In the genomic region with DNA sequence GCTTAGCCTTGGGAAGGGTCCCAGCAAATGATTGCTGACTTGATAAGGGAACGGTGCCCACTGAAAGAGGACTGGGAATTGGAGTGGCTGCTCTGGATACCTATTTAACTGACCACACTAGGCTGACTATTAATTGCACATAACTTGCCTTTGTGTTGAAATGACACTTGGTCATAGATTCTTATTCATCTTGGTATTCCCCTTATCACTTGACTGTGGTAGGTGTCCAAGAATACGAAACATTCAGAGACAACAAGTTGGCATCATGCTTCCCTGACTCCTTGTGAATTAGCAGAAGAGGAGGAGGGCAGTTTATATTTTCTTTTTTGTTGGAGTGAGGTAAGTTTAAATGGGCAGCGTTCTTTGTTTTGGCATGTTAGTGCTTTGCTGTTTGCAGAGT, we compare ENCODE assay signal across 28 cellular contexts. TPM values are rescaled to one million over a fixed set of nuclear protein-coding genes. Genes with fewer than 3 reads are reported as not detected.
DNase-seq lines count a peak whose midpoint lies in the region; ATAC-seq and TF ChIP-seq lines count a peak whose summit lies in the region.
"Had no signal": no experiment of that assay in that cellular context is flagged by ENCODE, and none has a peak within 500 bp of the region (broad histone marks: within the 10 kb centered on the region; RNA-seq: fewer than 3 reads in every experiment).

No MANE protein-coding gene starts in this region.

- intact Hi-C loops in sciatic nerve (cut with DNase I) = no loop called here

- peak overlapping the region; percentile 58 for H3K27ac ChIP-seq in substantia nigra (ENCODE audit: low read depth, low read length, poor library complexity, severe bottlenecking)
- H3K27ac ChIP-seq: upper lobe of left lung had no signal

- TF ChIP-seq CTCF in LNCaP clone FGC (IDR thresholded peaks at IDR 0.05; ENCODE audit: control insufficient read depth, extremely low read depth, insufficient read depth) (no peak), cardiac fibroblast (IDR thresholded peaks at IDR 0.05; ENCODE audit: low read depth, low read length) (no peak)

- peak; percentile 52 for DNase-seq in LNCaP clone FGC (ENCODE audit: low read depth)
- peak; percentile 39 to 58 for DNase-seq in cardiac fibroblast (ENCODE audit: low read depth in 2 of 2)
- peak; percentile 35 for DNase-seq in kidney glomerular epithelial cell (lab: John Stamatoyannopoulos, UW)
- DNase-seq in substantia nigra (lab: John Stamatoyannopoulos, UW) = no peak
- no peak for DNase-seq in NCI-H2196 (lab: John Stamatoyannopoulos, UW; ENCODE audit: unreplicated experiment)
- no peak for DNase-seq in sciatic nerve (ENCODE audit: low spot score)
- DNase-seq: activated B cell treated with CpG ODN at 0.5 μM for 24 hours; activated CD4-positive, alpha-beta memory T cell treated with anti-CD3 and anti-CD28 coated beads, Interleukin-2, amount 10 ng/mL, durations not matched to agents 7 days and 5 days; activated T-cell treated with anti-CD3 and anti-CD28 coated beads for 4 hours; CD8-positive, alpha-beta memory T cell; cortex of kidney; DMS79; foreskin melanocyte; mesendoderm; naive thymus-derived CD4-positive, alpha-beta T cell; NCI-H1105 treated with DMSO at 0.1 percent for 48 hours; NCI-H2107; NCI-H524; posterior cingulate gyrus; RPMI8226; small intestine; stimulated activated CD4-positive, alpha-beta T cell treated with anti-CD3 and anti-CD28 coated beads, Interleukin-2, amount 100 ng/mL, for 48 hours; stimulated activated naive CD8-positive, alpha-beta T cell treated with anti-CD3 and anti-CD28 coated beads, Interleukin-15, Interleukin-2, amounts not matched to agents 100 U/mL and 50 U/mL, for 24 hours; T-helper 9 cell had no signal

- ATAC-seq in GM21529 (IDR thresholded peaks at IDR 0.05; ENCODE audit: unreplicated experiment) = no peak
- no peak for ATAC-seq in sciatic nerve
- ATAC-seq: naive thymus-derived CD4-positive, alpha-beta T cell; SK-N-SH treated with all-trans-retinoic acid at 6 μM for 48 hours; stimulated activated naive CD8-positive, alpha-beta T cell treated with anti-CD3 and anti-CD28 coated beads, Interleukin-15, Interleukin-2, amounts not matched to agents 100 U/mL and 50 U/mL, for 24 hours had no signal

- H3K4me3 ChIP-seq in LNCaP clone FGC (ENCODE audit: low read depth, low read length) (no peak overlapping the region), cardiac fibroblast (replicated peaks in 1 of 2; ENCODE audit: low read depth in 2 of 2, low read length in 2 of 2) (no peak overlapping the region)
- H3K4me3 ChIP-seq: HAP-1, upper lobe of left lung had no signal

RNA-seq across cellular contexts. Expression of a gene that starts 13.4 kb away (rescaled TPM):
- 129 TPM for total RNA-seq in sciatic nerve

Comparison
In these comparisons a context has a peak if more than half of its experiments do, and no peak if none do; other contexts are left out.
1. DNase-seq: peak in LNCaP clone FGC (single experiment), cardiac fibroblast (2 of 2) and kidney glomerular epithelial cell (single experiment); none in substantia nigra (0 of 49), NCI-H2196 (single experiment) and sciatic nerve (single experiment).